In the genomic region with DNA sequence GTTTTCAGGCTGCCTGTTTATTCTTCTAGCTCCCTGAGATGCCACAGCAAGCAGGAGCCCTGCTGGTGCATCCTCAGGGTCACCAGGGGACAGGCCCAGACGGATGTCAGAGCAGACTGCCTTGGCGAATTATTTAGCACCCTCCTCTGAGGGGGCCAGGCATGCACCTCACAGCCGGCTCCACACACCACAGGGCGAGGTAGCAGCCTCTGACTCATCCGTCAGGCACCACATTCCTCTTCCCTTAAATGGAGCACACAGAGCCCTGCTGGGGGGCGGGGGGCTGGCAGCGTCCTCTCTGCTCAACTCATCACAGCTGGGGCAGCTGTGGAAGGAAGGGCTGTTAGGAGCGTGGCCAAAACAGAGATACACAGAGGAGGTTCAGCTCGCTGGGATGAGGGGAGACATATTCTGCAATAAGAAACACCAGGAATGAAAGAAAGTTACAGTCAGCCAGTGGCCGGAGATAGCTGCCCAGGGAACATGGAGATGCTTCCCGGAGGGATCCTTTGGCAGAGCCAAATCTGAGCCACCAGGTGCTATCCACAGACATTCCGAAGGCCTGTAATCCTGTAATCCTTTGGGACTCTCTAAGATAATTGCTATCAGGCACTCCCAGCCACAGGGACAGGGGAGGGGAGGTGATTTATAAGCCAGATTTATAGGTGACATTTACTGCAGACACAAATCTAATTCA, we compare ENCODE assay signal across 9 cellular contexts. TPM values are rescaled to one million over a fixed set of nuclear protein-coding genes. Genes with fewer than 3 reads are reported as not detected.
A peak's percentile ranks its signal among the peaks of the same experiment; 100 is the strongest.
DNase-seq lines count a peak whose midpoint lies in the region; ATAC-seq, FAIRE-seq and TF ChIP-seq lines count a peak whose summit lies in the region.
"Had no signal": no experiment of that assay in that cellular context is flagged by ENCODE, and none has a peak within 500 bp of the region (broad histone marks: within the 10 kb centered on the region; RNA-seq: fewer than 3 reads in every experiment).

No MANE protein-coding gene starts in this region.

- ATAC-seq in left lobe of liver (peak; percentile 26), upper lobe of left lung (ENCODE audit: low FRiP score in 2 of 2) (peak; percentile 77 to 83)
- no peak for ATAC-seq in CD8-positive, alpha-beta T cell

- CTCF ChIA-PET in CD8-positive, alpha-beta T cell (lab: Charles Lee), result no interaction called here

- H3K27me3 ChIP-seq in upper lobe of left lung, result no peaks in the 10 kb centered on the region
- H3K27me3 ChIP-seq in CD8-positive, alpha-beta T cell (ENCODE audit: insufficient read depth, low read length), result no peaks in the 10 kb centered on the region

- no peak overlapping the region for H3K27ac Mint-ChIP-seq in CD8-positive, alpha-beta T cell
- H3K27ac Mint-ChIP-seq: activated naive CD4-positive, alpha-beta T cell treated with anti-CD3 and anti-CD28 coated beads, Interleukin-2, amount 50 U/mL, for 24 hours had no signal

- no peak for TF ChIP-seq CTCF in upper lobe of left lung (IDR thresholded peaks at IDR 0.05)
- TF ChIP-seq CTCF in CD8-positive, alpha-beta T cell (IDR thresholded peaks at IDR 0.05), result no peak

- no peaks in the 10 kb centered on the region for H3K36me3 Mint-ChIP-seq in CD8-positive, alpha-beta T cell

- FAIRE-seq in GM12892 (lab: Jason Lieb, UNC), result no peak

- intact Hi-C loops in CD8-positive, alpha-beta T cell (cut with DNase I, micrococcal nuclease), result no loop called here

- no peaks in the 10 kb centered on the region for H3K4me1 Mint-ChIP-seq in CD8-positive, alpha-beta T cell (ENCODE audit: low read depth)
- H3K4me1 Mint-ChIP-seq: activated naive CD4-positive, alpha-beta T cell treated with anti-CD3 and anti-CD28 coated beads, Interleukin-2, amount 50 U/mL, for 24 hours had no signal

- H3K36me3 ChIP-seq in upper lobe of left lung, result peaks cover 0 to 14% (median 4%) of the 10 kb centered on the region in 4 donors
- H3K36me3 ChIP-seq in CD8-positive, alpha-beta T cell (ENCODE audit: insufficient read depth, low read length), result no peaks in the 10 kb centered on the region

- peaks cover 0 to 7% (median 3%) of the 10 kb centered on the region in 4 donors for H3K4me1 ChIP-seq in upper lobe of left lung
- H3K4me1 ChIP-seq in CD8-positive, alpha-beta T cell (ENCODE audit: insufficient read depth, low read length), result no peaks in the 10 kb centered on the region

- 61 to 75% methylated on average over 10 to 11 of the region's 12 CpGs for WGBS in upper lobe of left lung, 2 donors

- peaks cover 0 to 8% (median 4%) of the 10 kb centered on the region in 4 donors for H3K9me3 ChIP-seq in upper lobe of left lung
- H3K9me3 ChIP-seq in CD8-positive, alpha-beta T cell (ENCODE audit: low read length), result no peaks in the 10 kb centered on the region

- H3K27me3 Mint-ChIP-seq in CD8-positive, alpha-beta T cell (ENCODE audit: low read depth), result peaks cover 2% of the 10 kb centered on the region

- H3K4me3 ChIP-seq in upper lobe of left lung, result no peak overlapping the region
- H3K4me3 ChIP-seq in CD8-positive, alpha-beta T cell (ENCODE audit: low read depth, low read length), result no peak overlapping the region

- POLR2A ChIA-PET in CD8-positive, alpha-beta T cell (lab: Charles Lee), result no interaction called here

- H3K27ac ChIP-seq in caudate nucleus (ENCODE audit: low read depth, low read length) (no peak overlapping the region), upper lobe of left lung (peak overlapping the region in 2 of 4 donors; percentile 37 to 52)
- no peak overlapping the region for H3K27ac ChIP-seq in CD8-positive, alpha-beta T cell (ENCODE audit: low read depth, low read length)

- DNase-seq in LoVo (ENCODE audit: low spot score), result peak; percentile 36
- peak in 37 of 61 donors; percentile 5 to 86 (median 32) for DNase-seq in caudate nucleus (lab: John Stamatoyannopoulos, UW)
- no peak for DNase-seq in left lobe of liver (ENCODE audit: low spot score)
- peak; percentile 33 to 88 for DNase-seq in upper lobe of left lung
- DNase-seq in activated T-cell treated with anti-CD3 and anti-CD28 coated beads, Interleukin-2, amount 50 U/mL, for 48 hours, result no peak
- no peak for DNase-seq in NCI-H2081 treated with DMSO at 0.1 percent for 48 hours (lab: John Stamatoyannopoulos, UW)
- no peak for DNase-seq in GM12892 (ENCODE audit: insufficient read length)
- DNase-seq in CD8-positive, alpha-beta T cell, result no peak

- H3K4me3 Mint-ChIP-seq in CD8-positive, alpha-beta T cell, result no peak overlapping the region
- H3K4me3 Mint-ChIP-seq: activated naive CD4-positive, alpha-beta T cell treated with anti-CD3 and anti-CD28 coated beads, Interleukin-2, amount 50 U/mL, for 24 hours had no signal

- TF ChIP-seq POLR2A in upper lobe of left lung (IDR thresholded peaks at IDR 0.05) (no peak), GM12892 (IDR thresholded peaks at IDR 0.05; ENCODE audit: low read depth, low read length) (no peak)

- no peak for TF ChIP-seq EP300 in upper lobe of left lung (IDR thresholded peaks at IDR 0.05)

- H3K9me3 Mint-ChIP-seq in CD8-positive, alpha-beta T cell, result peaks cover 3% of the 10 kb centered on the region

RNA-seq across cellular contexts. Expression of gene PRICKLE2, which starts 13.9 kb away (rescaled TPM):
- total RNA-seq in left lobe of liver (3.6 TPM), upper lobe of left lung (10 to 100 TPM; 28.3 to 68.9 (median 36.3) TPM)
- 1.00 TPM for polyA plus RNA-seq in GM12892 (2012; ENCODE audit: missing spikeins)
- not detected for total RNA-seq in CD8-positive, alpha-beta T cell

Comparison
In these comparisons a context has a peak if more than half of its experiments do, and no peak if none do; other contexts are left out.
1. DNase-seq: peak in LoVo (single experiment), caudate nucleus (37 of 61) and upper lobe of left lung (2 of 2); none in left lobe of liver (single experiment), activated T-cell treated with anti-CD3 and anti-CD28 coated beads, Interleukin-2, amount 50 U/mL, for 48 hours (0 of 2), NCI-H2081 treated with DMSO at 0.1 percent for 48 hours (single experiment), GM12892 (single experiment) and CD8-positive, alpha-beta T cell (0 of 7).